18 cellular contexts compared by ENCODE assay signal in the genomic region with DNA sequence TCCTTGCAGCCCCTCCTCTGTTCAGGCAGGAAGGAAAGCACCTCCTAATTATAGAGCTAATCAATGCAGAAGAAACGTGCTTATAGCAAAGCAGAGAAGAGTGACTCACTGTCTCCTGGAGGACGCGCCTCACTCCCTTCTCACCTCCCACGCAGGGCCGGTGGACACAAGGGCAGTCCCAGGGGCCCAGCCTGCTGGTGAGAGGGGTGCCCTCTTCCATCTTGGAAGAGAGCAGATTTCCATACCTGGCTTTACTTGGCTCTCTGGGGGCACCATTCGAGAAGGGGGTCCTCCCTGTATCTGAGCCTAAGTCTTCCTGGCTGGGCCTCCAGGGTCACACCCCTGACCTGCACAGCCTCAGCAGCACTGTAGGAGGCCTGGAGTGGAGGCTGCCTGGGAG. TPM values are rescaled to one million over a fixed set of nuclear protein-coding genes. Genes with fewer than 3 reads are reported as not detected.
A peak's percentile ranks its signal among the peaks of the same experiment; 100 is the strongest.
DNase-seq lines count a peak whose midpoint lies in the region; ATAC-seq, FAIRE-seq and TF ChIP-seq lines count a peak whose summit lies in the region.
"Had no signal": no experiment of that assay in that cellular context is flagged by ENCODE, and none has a peak within 500 bp of the region (broad histone marks: within the 10 kb centered on the region; RNA-seq: fewer than 3 reads in every experiment).

No MANE protein-coding gene starts in this region.

- H3K4me3 ChIP-seq in WERI-Rb-1 (ENCODE audit: low read depth, low read length): no peak overlapping the region
- H3K4me3 ChIP-seq: smooth muscle cell, tibial artery had no signal

- H3K9me3 ChIP-seq in WERI-Rb-1 (ENCODE audit: severe bottlenecking): no peaks in the 10 kb centered on the region
- H3K9me3 ChIP-seq: neutrophil, tibial artery had no signal

- H3K27me3 ChIP-seq in WERI-Rb-1 (ENCODE audit: insufficient read depth, low read depth, severe bottlenecking): no peaks in the 10 kb centered on the region
- H3K27me3 ChIP-seq: neutrophil had no signal

- no peak overlapping the region for H3K27ac Mint-ChIP-seq in activated naive CD8-positive, alpha-beta T cell treated with anti-CD3 and anti-CD28 coated beads, Interleukin-2, amount 10 ng/mL, durations not matched to agents 7 days and 5 days
- H3K27ac Mint-ChIP-seq in activated naive CD8-positive, alpha-beta T cell treated with anti-CD3 and anti-CD28 coated beads for 36 hours: no peak overlapping the region
- peak overlapping the region; percentile 23 for H3K27ac Mint-ChIP-seq in stimulated activated effector memory CD8-positive, alpha-beta T cell treated with anti-CD3 and anti-CD28 coated beads, Interleukin-12 subunit alpha, Interleukin-12 subunit beta, amount 100 ng/mL, for 72 hours
- H3K27ac Mint-ChIP-seq in natural killer cell: no peak overlapping the region
- H3K27ac Mint-ChIP-seq: activated T-helper 2 cell treated with anti-CD3 and anti-CD28 coated beads, Interferon-gamma antibody, Interleukin-2, Interleukin-4, amounts not matched to agents 10 μg/mL and 5 μg/mL and 100 μg/mL, durations not matched to agents 14 hours and 24 hours and 36 hours; memory B cell had no signal

- H3K27me3 Mint-ChIP-seq in activated naive CD8-positive, alpha-beta T cell treated with anti-CD3 and anti-CD28 coated beads, Interleukin-2, amount 10 ng/mL, durations not matched to agents 7 days and 5 days: no peaks in the 10 kb centered on the region
- H3K27me3 Mint-ChIP-seq in activated naive CD8-positive, alpha-beta T cell treated with anti-CD3 and anti-CD28 coated beads for 36 hours: no peaks in the 10 kb centered on the region
- no peaks in the 10 kb centered on the region for H3K27me3 Mint-ChIP-seq in natural killer cell (ENCODE audit: low read depth in 2 of 2)

- intact Hi-C loops in natural killer cell (cut with micrococcal nuclease): no loop called here

- peak; percentile 26 for DNase-seq in activated naive CD8-positive, alpha-beta T cell treated with anti-CD3 and anti-CD28 coated beads, Interleukin-2, amount 10 ng/mL, durations not matched to agents 7 days and 5 days
- no peak for DNase-seq in activated naive CD8-positive, alpha-beta T cell treated with anti-CD3 and anti-CD28 coated beads for 36 hours
- DNase-seq in WERI-Rb-1 (peak; percentile 3), glomerular visceral epithelial cell (ENCODE audit: extremely low spot score) (peak; percentile 23), NCI-H510A (lab: John Stamatoyannopoulos, UW) (no peak), natural killer cell (no peak), D721Med (ENCODE audit: insufficient read length, low spot score) (no peak)
- no peak for DNase-seq in stimulated activated effector memory CD8-positive, alpha-beta T cell treated with anti-CD3 and anti-CD28 coated beads, Interleukin-12 subunit alpha, Interleukin-12 subunit beta, amount 100 ng/mL, for 72 hours (ENCODE audit: low spot score in 2 of 2)
- DNase-seq: activated CD4-positive, alpha-beta T cell treated with anti-CD3 and anti-CD28 coated beads for 4 hours; Calu3; NCI-H1105 treated with DMSO at 0.1 percent for 48 hours; NCI-H446 had no signal

- no peaks in the 10 kb centered on the region for H3K36me3 ChIP-seq in WERI-Rb-1
- H3K36me3 ChIP-seq: neutrophil, tibial artery had no signal

- no peak overlapping the region for H3K27ac ChIP-seq in WERI-Rb-1
- H3K27ac ChIP-seq: neutrophil, tibial artery had no signal

- no peak for ATAC-seq in activated naive CD8-positive, alpha-beta T cell treated with anti-CD3 and anti-CD28 coated beads, Interleukin-2, amount 10 ng/mL, durations not matched to agents 7 days and 5 days (ENCODE audit: low read depth)
- peak; percentile 16 for ATAC-seq in stimulated activated effector memory CD8-positive, alpha-beta T cell treated with anti-CD3 and anti-CD28 coated beads, Interleukin-12 subunit alpha, Interleukin-12 subunit beta, amount 100 ng/mL, for 72 hours
- no peak for ATAC-seq in natural killer cell

- FAIRE-seq in D721Med (lab: Jason Lieb, UNC): no peak
- FAIRE-seq: endothelial cell of umbilical vein had no signal

- TF ChIP-seq CTCF in WERI-Rb-1 (IDR thresholded peaks at IDR 0.05; ENCODE audit: low read depth, low read length) (no peak), natural killer cell (IDR thresholded peaks at IDR 0.05) (no peak), D721Med (IDR thresholded peaks at IDR 0.05; ENCODE audit: insufficient read depth, missing control alignments) (no peak)

- no peaks in the 10 kb centered on the region for H3K4me1 Mint-ChIP-seq in activated naive CD8-positive, alpha-beta T cell treated with anti-CD3 and anti-CD28 coated beads, Interleukin-2, amount 10 ng/mL, durations not matched to agents 7 days and 5 days
- no peaks in the 10 kb centered on the region for H3K4me1 Mint-ChIP-seq in activated naive CD8-positive, alpha-beta T cell treated with anti-CD3 and anti-CD28 coated beads for 36 hours
- peaks cover 7% of the 10 kb centered on the region for H3K4me1 Mint-ChIP-seq in stimulated activated effector memory CD8-positive, alpha-beta T cell treated with anti-CD3 and anti-CD28 coated beads, Interleukin-12 subunit alpha, Interleukin-12 subunit beta, amount 100 ng/mL, for 72 hours
- H3K4me1 Mint-ChIP-seq in natural killer cell: no peaks in the 10 kb centered on the region
- H3K4me1 Mint-ChIP-seq: memory B cell had no signal

- no peak overlapping the region for H3K4me3 Mint-ChIP-seq in activated naive CD8-positive, alpha-beta T cell treated with anti-CD3 and anti-CD28 coated beads, Interleukin-2, amount 10 ng/mL, durations not matched to agents 7 days and 5 days
- H3K4me3 Mint-ChIP-seq in activated naive CD8-positive, alpha-beta T cell treated with anti-CD3 and anti-CD28 coated beads for 36 hours: no peak overlapping the region
- H3K4me3 Mint-ChIP-seq in stimulated activated effector memory CD8-positive, alpha-beta T cell treated with anti-CD3 and anti-CD28 coated beads, Interleukin-12 subunit alpha, Interleukin-12 subunit beta, amount 100 ng/mL, for 72 hours: no peak overlapping the region
- H3K4me3 Mint-ChIP-seq in natural killer cell: no peak overlapping the region
- H3K4me3 Mint-ChIP-seq: memory B cell had no signal

- POLR2A ChIA-PET in activated naive CD8-positive, alpha-beta T cell treated with anti-CD3 and anti-CD28 coated beads, Interleukin-2, amount 10 ng/mL, durations not matched to agents 7 days and 5 days (lab: Charles Lee): interaction anchor here (1.2 kb wide), 1 partner anchor 84 kb away, joined by 3 read pairs; no protein-coding TSS in a partner anchor

- no peaks in the 10 kb centered on the region for H3K36me3 Mint-ChIP-seq in activated naive CD8-positive, alpha-beta T cell treated with anti-CD3 and anti-CD28 coated beads, Interleukin-2, amount 10 ng/mL, durations not matched to agents 7 days and 5 days
- H3K36me3 Mint-ChIP-seq in activated naive CD8-positive, alpha-beta T cell treated with anti-CD3 and anti-CD28 coated beads for 36 hours: no peaks in the 10 kb centered on the region
- H3K36me3 Mint-ChIP-seq in stimulated activated effector memory CD8-positive, alpha-beta T cell treated with anti-CD3 and anti-CD28 coated beads, Interleukin-12 subunit alpha, Interleukin-12 subunit beta, amount 100 ng/mL, for 72 hours: no peaks in the 10 kb centered on the region
- no peaks in the 10 kb centered on the region for H3K36me3 Mint-ChIP-seq in natural killer cell
- H3K36me3 Mint-ChIP-seq: memory B cell had no signal

- no peaks in the 10 kb centered on the region for H3K9me3 Mint-ChIP-seq in activated naive CD8-positive, alpha-beta T cell treated with anti-CD3 and anti-CD28 coated beads, Interleukin-2, amount 10 ng/mL, durations not matched to agents 7 days and 5 days
- no peaks in the 10 kb centered on the region for H3K9me3 Mint-ChIP-seq in activated naive CD8-positive, alpha-beta T cell treated with anti-CD3 and anti-CD28 coated beads for 36 hours
- H3K9me3 Mint-ChIP-seq in stimulated activated effector memory CD8-positive, alpha-beta T cell treated with anti-CD3 and anti-CD28 coated beads, Interleukin-12 subunit alpha, Interleukin-12 subunit beta, amount 100 ng/mL, for 72 hours: no peaks in the 10 kb centered on the region
- no peaks in the 10 kb centered on the region for H3K9me3 Mint-ChIP-seq in natural killer cell
- H3K9me3 Mint-ChIP-seq: activated T-helper 2 cell treated with anti-CD3 and anti-CD28 coated beads, Interferon-gamma antibody, Interleukin-2, Interleukin-4, amounts not matched to agents 10 μg/mL and 5 μg/mL and 100 μg/mL, durations not matched to agents 14 hours and 24 hours and 36 hours; memory B cell had no signal

RNA-seq across cellular contexts. Expression of a gene that starts 55.8 kb away (rescaled TPM):
- 1 to 10 TPM; 4.4 to 4.9 TPM for total RNA-seq in activated naive CD8-positive, alpha-beta T cell treated with anti-CD3 and anti-CD28 coated beads, Interleukin-2, amount 10 ng/mL, durations not matched to agents 7 days and 5 days
- under 1 TPM; 0.40 to 0.45 TPM for total RNA-seq in activated naive CD8-positive, alpha-beta T cell treated with anti-CD3 and anti-CD28 coated beads for 36 hours
- 10 to 100 TPM in 2 of 3 donors, 1 to 10 TPM in 1; 9.3 to 12.9 (median 10.9) TPM for total RNA-seq in natural killer cell

Comparison
In these comparisons a context has a peak if more than half of its experiments do, and no peak if none do; other contexts are left out.
1. DNase-seq: peak in activated naive CD8-positive, alpha-beta T cell treated with anti-CD3 and anti-CD28 coated beads, Interleukin-2, amount 10 ng/mL, durations not matched to agents 7 days and 5 days (single experiment), WERI-Rb-1 (single experiment) and glomerular visceral epithelial cell (single experiment); none in activated naive CD8-positive, alpha-beta T cell treated with anti-CD3 and anti-CD28 coated beads for 36 hours (single experiment), stimulated activated effector memory CD8-positive, alpha-beta T cell treated with anti-CD3 and anti-CD28 coated beads, Interleukin-12 subunit alpha, Interleukin-12 subunit beta, amount 100 ng/mL, for 72 hours (0 of 2), NCI-H510A (single experiment), natural killer cell (single experiment) and D721Med (single experiment).